ENCODE assay signal across 8 cellular contexts in genomic region chr9:107638922-107639321, GRCh38.
DNase-seq lines count a peak whose midpoint lies in the region; ATAC-seq and TF ChIP-seq lines count a peak whose summit lies in the region.

No MANE protein-coding gene starts in this region.

- H3K9ac ChIP-seq in fibroblast of lung (ENCODE audit: insufficient read depth, low read length): peak overlapping the region; percentile 62

- peak overlapping the region; percentile 93 for H3K27ac ChIP-seq in fibroblast of lung (ENCODE audit: insufficient read depth, low read length)

- no peaks in the 10 kb centered on the region for H4K20me1 ChIP-seq in fibroblast of lung (ENCODE audit: control insufficient read depth, extremely low read depth, insufficient read depth, low read length)

- H3K27me3 ChIP-seq in fibroblast of lung (ENCODE audit: control insufficient read depth, insufficient read depth, low read length): no peaks in the 10 kb centered on the region

- peak overlapping the region; percentile 5 to 78 (median 30) for H3K4me3 ChIP-seq in fibroblast of lung (replicated peaks in 1 of 4; ENCODE audit: control extremely low read depth in 1 of 4, insufficient read depth in 1 of 4, low read depth in 3 of 4, low read length in 4 of 4)

- H3K36me3 ChIP-seq in fibroblast of lung (ENCODE audit: control insufficient read depth, insufficient read depth, low read length): no peaks in the 10 kb centered on the region

- peak; percentile 64 for DNase-seq in Daoy (ENCODE audit: low read depth)
- peak; percentile 94 for DNase-seq in NCI-H82 treated with DMSO at 0.1 percent for 48 hours (lab: John Stamatoyannopoulos, UW; ENCODE audit: unreplicated experiment)
- peak; percentile 53 to 95 for DNase-seq in fibroblast of lung (ENCODE audit: low read depth in 2 of 2)
- DNase-seq in posterior vena cava (ENCODE audit: low spot score): peak; percentile 84
- no peak for DNase-seq in cortex of kidney (lab: John Stamatoyannopoulos, UW)
- no peak for DNase-seq in SW480 (ENCODE audit: low spot score)

- no peaks in the 10 kb centered on the region for H3K79me2 ChIP-seq in fibroblast of lung (ENCODE audit: control insufficient read depth, insufficient read depth, low read length)

- TF ChIP-seq CTCF in fibroblast of lung (conservative IDR thresholded peaks at IDR 0.05 in 1 of 2, IDR thresholded peaks at IDR 0.05 in 1 of 2; ENCODE audit: low read depth in 1 of 2, low read length in 2 of 2): no peak

- ATAC-seq in GM19455 (IDR thresholded peaks at IDR 0.05; ENCODE audit: unreplicated experiment) (no peak), GM21825 (IDR thresholded peaks at IDR 0.05; ENCODE audit: unreplicated experiment) (no peak)

- intact Hi-C loops in posterior vena cava (cut with DNase I): loop anchor here in 1 of 2 donors (2.0 to 5.0 kb wide), 2 partner anchors 93 to 150 kb away; partner anchors contain the start of gene KLF4

- peak overlapping the region; percentile 72 for H3K4me2 ChIP-seq in fibroblast of lung (ENCODE audit: extremely low read depth, insufficient read depth, low read length)

- H3K9me3 ChIP-seq in fibroblast of lung (ENCODE audit: control insufficient read depth, insufficient read depth, low read depth, low read length): no peaks in the 10 kb centered on the region

- no peak overlapping the region for H2AFZ ChIP-seq in fibroblast of lung (ENCODE audit: low read length)

- H3K4me1 ChIP-seq in fibroblast of lung (ENCODE audit: control insufficient read depth, extremely low read depth, insufficient read depth, low read length): peaks cover 13% of the 10 kb centered on the region

Comparison
In these comparisons a context has a peak if more than half of its experiments do, and no peak if none do; other contexts are left out.
1. DNase-seq: peak in Daoy (single experiment), NCI-H82 treated with DMSO at 0.1 percent for 48 hours (single experiment), fibroblast of lung (2 of 2) and posterior vena cava (single experiment); none in cortex of kidney (single experiment) and SW480 (single experiment).